In genomic region chr5:101991486-101991885, GRCh38 we compare ENCODE assay signal across 21 cellular contexts.
"Had no signal": no experiment of that assay in that cellular context is flagged by ENCODE, and none has a peak within 500 bp of the region (broad histone marks: within the 10 kb centered on the region; RNA-seq: fewer than 3 reads in every experiment).

No MANE protein-coding gene starts in this region.

- H3K4me3 ChIP-seq: esophagus squamous epithelium, lung, ovary, psoas muscle, sigmoid colon, stomach, thyroid gland, vagina had no signal

- H3K27ac ChIP-seq: esophagus squamous epithelium, ovary, psoas muscle, sigmoid colon, stomach, thyroid gland, vagina had no signal

- H3K9me3 ChIP-seq: esophagus squamous epithelium, ovary, psoas muscle, sigmoid colon, thyroid gland, vagina had no signal

- H3K36me3 ChIP-seq: esophagus squamous epithelium, ovary, sigmoid colon, stomach, thyroid gland, vagina had no signal

- H3K4me1 ChIP-seq: esophagus squamous epithelium, psoas muscle, sigmoid colon, vagina had no signal

- DNase-seq: effector CD8-positive, alpha-beta T cell; endodermal cell; erythroblast; esophagus squamous epithelium; hypothalamus; natural killer cell; occipital lobe; ovary; posterior cingulate gyrus; psoas muscle; right cardiac atrium; sigmoid colon; stimulated activated CD4-positive, alpha-beta T cell treated with anti-CD3 and anti-CD28 coated beads, Interleukin-2, amount 100 ng/mL, for 24 hours; stimulated activated CD4-positive, alpha-beta T cell treated with anti-CD3 and anti-CD28 coated beads, Interleukin-4, amount 100 ng/mL, for 24 hours; stimulated activated naive CD4-positive, alpha-beta T cell treated with Interleukin-2 at 50 U/mL for 16 hours; stomach; thyroid gland; trophoblast cell had no signal

- H3K27me3 ChIP-seq: esophagus squamous epithelium, ovary, sigmoid colon, stomach, thyroid gland, vagina had no signal

- ATAC-seq: natural killer cell; psoas muscle; right cardiac atrium; stimulated activated effector memory CD8-positive, alpha-beta T cell treated with anti-CD3 and anti-CD28 coated beads, Interleukin-12 subunit alpha, Interleukin-12 subunit beta, amount 100 ng/mL, for 72 hours had no signal
